In genomic region chr9:108241384-108241783, GRCh38 we compare ENCODE assay signal across 2 cellular contexts.
A peak's percentile ranks its signal among the peaks of the same experiment; 100 is the strongest.
TF ChIP-seq lines count a peak whose summit lies in the region.

No MANE protein-coding gene starts in this region.

TF ChIP-seq in HEK293, 187 proteins besides CTCF, POLR2A, EP300 and RAD21:
- TF ChIP-seq ZFHX2 (tag by site-specific recombination; conservative IDR thresholded peaks at IDR 0.05) = peak; percentile 37; the same call in 1 of the 2 replicates
- no peak for TF ChIP-seq ZNF133 (tag by site-specific recombination; IDR thresholded peaks at IDR 0.05)
- no peak for TF ChIP-seq ZNF610 (tag by site-specific recombination; IDR thresholded peaks at IDR 0.05; ENCODE audit: borderline replicate concordance)
- TF ChIP-seq ZNF214 (tag by site-specific recombination; IDR thresholded peaks at IDR 0.05; ENCODE audit: borderline replicate concordance) = no peak
- TF ChIP-seq HOXA7 (CRISPR knock-in tag; IDR thresholded peaks at IDR 0.05; ENCODE audit: borderline replicate concordance) = no peak

TF ChIP-seq in K562, 482 proteins besides CTCF, POLR2A, EP300 and RAD21 (continues in another document):
- TF ChIP-seq ZNF274 (IDR thresholded peaks at IDR 0.05; ENCODE audit: borderline replicate concordance, low read depth, low read length) (no peak), USF2 (CRISPR knock-in tag; IDR thresholded peaks at IDR 0.05) (peak; percentile 60), ZNF23 (CRISPR knock-in tag; IDR thresholded peaks at IDR 0.05) (no peak), ZNF384 (IDR thresholded peaks at IDR 0.05; ENCODE audit: low read depth, low read length) (peak; percentile 38; the same call in 1 of the 2 replicates), NKRF (IDR thresholded peaks at IDR 0.05; ENCODE audit: borderline replicate concordance) (no peak), GABPA (tag; conservative IDR thresholded peaks at IDR 0.05; ENCODE audit: low read depth) (no peak), ATF4 (CRISPR knock-in tag; IDR thresholded peaks at IDR 0.05) (no peak), HMGN3 (IDR thresholded peaks at IDR 0.05; ENCODE audit: borderline replicate concordance, extremely low read depth, insufficient read length, low read depth, low read length) (no peak), ZNF318 (IDR thresholded peaks at IDR 0.05; ENCODE audit: borderline replicate concordance in 1 of 2, low read depth in 1 of 2) (no peak), TFE3 (CRISPR knock-in tag; IDR thresholded peaks at IDR 0.05) (peak; percentile 58), ZNF24 (IDR thresholded peaks at IDR 0.05) (no peak), STAT5A (IDR thresholded peaks at IDR 0.05; ENCODE audit: borderline replicate concordance, low read length) (no peak), ZNF3 (CRISPR knock-in tag; IDR thresholded peaks at IDR 0.05) (no peak), ZNF707 (CRISPR knock-in tag; conservative IDR thresholded peaks at IDR 0.05) (no peak), THAP12 (CRISPR knock-in tag; IDR thresholded peaks at IDR 0.05) (no peak), SMC3 (conservative IDR thresholded peaks at IDR 0.05; ENCODE audit: insufficient read depth, low read depth, low read length) (no peak), POU5F1 (IDR thresholded peaks at IDR 0.05; ENCODE audit: borderline replicate concordance, low read depth, low read length, partially characterized antibody) (no peak), HCFC1 (IDR thresholded peaks at IDR 0.05; ENCODE audit: low read depth, low read length) (peak; percentile 65), ZNF785 (CRISPR knock-in tag; IDR thresholded peaks at IDR 0.05) (no peak), ZNF253 (CRISPR knock-in tag; conservative IDR thresholded peaks at IDR 0.05) (no peak), RBM14 (IDR thresholded peaks at IDR 0.05; ENCODE audit: borderline replicate concordance, insufficient read depth, low read depth, low read length) (no peak), RAD51 (IDR thresholded peaks at IDR 0.05; ENCODE audit: borderline replicate concordance, low read depth) (peak; percentile 66; the same call in 1 of the 2 replicates), CBX1 (IDR thresholded peaks at IDR 0.05; ENCODE audit: low read depth) (no peak), HES1 (IDR thresholded peaks at IDR 0.05; ENCODE audit: low read depth) (no peak), PHB (CRISPR knock-in tag; IDR thresholded peaks at IDR 0.05) (no peak)
